ENCODE assay signal across 8 cellular contexts in the genomic region with DNA sequence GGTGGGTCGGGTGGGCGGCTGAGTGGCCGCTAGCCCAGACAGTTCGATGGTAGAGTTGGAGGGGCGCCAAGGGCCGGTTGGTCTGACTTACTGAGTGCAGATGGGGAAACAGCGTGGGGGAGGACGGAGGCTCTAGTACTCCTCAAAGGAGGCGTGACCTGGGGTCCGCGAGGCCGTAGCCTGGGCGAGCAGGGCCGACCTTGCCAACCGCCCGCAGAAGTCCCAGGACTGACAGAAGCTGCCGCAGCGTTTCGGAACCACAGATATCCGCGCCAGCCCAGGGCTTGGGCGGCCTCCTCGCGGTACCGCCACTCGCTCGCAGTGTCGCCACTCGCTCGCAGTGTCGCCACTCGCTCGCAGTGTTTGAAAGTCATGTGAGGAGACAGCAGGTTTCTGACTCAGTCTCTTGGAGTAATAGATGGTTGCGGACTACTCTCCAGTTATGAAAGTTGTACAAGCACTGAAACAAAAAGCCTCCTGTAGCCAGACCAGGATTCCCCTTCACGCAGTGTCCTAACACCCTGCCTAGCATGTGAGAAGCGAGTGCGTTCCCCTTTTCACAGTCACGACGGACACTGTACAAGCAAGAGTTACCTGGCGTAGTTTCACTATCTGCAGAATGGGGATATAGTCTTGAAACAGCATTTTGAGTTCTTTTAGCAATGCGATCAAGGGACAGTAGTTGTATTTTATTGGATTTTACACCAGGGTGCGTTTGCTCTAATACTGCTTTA. TPM values are rescaled to one million over a fixed set of nuclear protein-coding genes. Genes with fewer than 3 reads are reported as not detected.
DNase-seq lines count a peak whose midpoint lies in the region; ATAC-seq and TF ChIP-seq lines count a peak whose summit lies in the region.

No MANE protein-coding gene starts in this region.

- H3K4me2 ChIP-seq in BLaER1 treated with 17β-estradiol and CSF1 and Interleukin-3, amounts not matched to agents 10 nM and 100 nM, result peak overlapping the region; percentile 87 to 99 (median 93)
- peak overlapping the region; percentile 91 for H3K4me2 ChIP-seq in OCI-LY3 (ENCODE audit: low read length)
- H3K4me2 ChIP-seq in fibroblast of lung (ENCODE audit: extremely low read depth, insufficient read depth, low read length), result peak overlapping the region; percentile 76

- H3K9me3 Mint-ChIP-seq in activated T-cell treated with anti-CD3 and anti-CD28 coated beads, Interleukin-2, amount 50 U/mL, for 4 hours, result no peaks in the 10 kb centered on the region
- no peaks in the 10 kb centered on the region for H3K9me3 Mint-ChIP-seq in naive B cell

- peaks cover 0 to 6% (median 0%) of the 10 kb centered on the region in 11 experiments; a peak in 3 of 22 replicates for H4K20me1 ChIP-seq in BLaER1 treated with 17β-estradiol and CSF1 and Interleukin-3, amounts not matched to agents 10 nM and 100 nM
- H4K20me1 ChIP-seq in OCI-LY3 (ENCODE audit: insufficient read depth, low read length) (peaks cover 5% of the 10 kb centered on the region; the same call in 1 of the 2 replicates), fibroblast of lung (ENCODE audit: control insufficient read depth, extremely low read depth, insufficient read depth, low read length) (no peaks in the 10 kb centered on the region)

- H3K27ac Mint-ChIP-seq in naive B cell, result peak overlapping the region; percentile 32 to 94 (median 92)

- H3K36me3 ChIP-seq in BLaER1 treated with 17β-estradiol and CSF1 and Interleukin-3, amounts not matched to agents 10 nM and 100 nM, result no peaks in the 10 kb centered on the region
- no peaks in the 10 kb centered on the region for H3K36me3 ChIP-seq in OCI-LY3 (replicated peaks; ENCODE audit: low read depth, low read length)
- H3K36me3 ChIP-seq in fibroblast of lung (ENCODE audit: control insufficient read depth, insufficient read depth, low read length), result no peaks in the 10 kb centered on the region

- ATAC-seq in HG03432 (IDR thresholded peaks at IDR 0.05; ENCODE audit: unreplicated experiment) (peak; percentile 75), naive B cell (ENCODE audit: low read depth in 2 of 2) (peak; percentile 61 to 62)
- peak; percentile 80 to 84 for ATAC-seq in activated T-cell treated with anti-CD3 and anti-CD28 coated beads, Interleukin-2, amount 50 U/mL, for 4 hours

- peaks cover 27% of the 10 kb centered on the region for H3K27me3 Mint-ChIP-seq in activated T-cell treated with anti-CD3 and anti-CD28 coated beads, Interleukin-2, amount 50 U/mL, for 4 hours (ENCODE audit: low read depth)
- peaks cover 8 to 12% (median 12%) of the 10 kb centered on the region in 3 donors for H3K27me3 Mint-ChIP-seq in naive B cell

- DNase-seq in GM19240 (ENCODE audit: insufficient read length, low spot score) (peak; percentile 27), fibroblast of lung (ENCODE audit: low read depth in 2 of 2) (peak; percentile 49 to 50), naive B cell (peak; percentile 63)
- DNase-seq in activated T-cell treated with anti-CD3 and anti-CD28 coated beads, Interleukin-2, amount 50 U/mL, for 4 hours, result peak; percentile 25
- DNase-seq in stimulated activated naive CD4-positive, alpha-beta T cell (lab: John Stamatoyannopoulos, UW), result peak; percentile 31 to 84 (median 66)

- peak overlapping the region; percentile 61 to 77 (median 71) for H3K4me3 ChIP-seq in BLaER1 treated with 17β-estradiol and CSF1 and Interleukin-3, amounts not matched to agents 10 nM and 100 nM
- peak overlapping the region; percentile 87 for H3K4me3 ChIP-seq in OCI-LY3 (ENCODE audit: low read length)
- peak overlapping the region; percentile 65 to 87 (median 80) for H3K4me3 ChIP-seq in fibroblast of lung (replicated peaks in 1 of 4; ENCODE audit: control extremely low read depth in 1 of 4, insufficient read depth in 1 of 4, low read depth in 3 of 4, low read length in 4 of 4)

- peak overlapping the region; percentile 91 for H3K4me3 Mint-ChIP-seq in activated T-cell treated with anti-CD3 and anti-CD28 coated beads, Interleukin-2, amount 50 U/mL, for 4 hours
- H3K4me3 Mint-ChIP-seq in naive B cell, result peak overlapping the region; percentile 74 to 97 (median 88)

- H3K27me3 ChIP-seq in BLaER1 treated with 17β-estradiol and CSF1 and Interleukin-3, amounts not matched to agents 10 nM and 100 nM, result peaks cover 20 to 45% (median 39%) of the 10 kb centered on the region in 11 experiments
- peaks cover 11% of the 10 kb centered on the region for H3K27me3 ChIP-seq in OCI-LY3 (ENCODE audit: low read depth, low read length)
- H3K27me3 ChIP-seq in fibroblast of lung (ENCODE audit: control insufficient read depth, insufficient read depth, low read length), result peaks cover 9% of the 10 kb centered on the region

- TF ChIP-seq CTCF in OCI-LY3 (IDR thresholded peaks at IDR 0.05; ENCODE audit: low read depth, low read length), result no peak
- no peak for TF ChIP-seq CTCF in fibroblast of lung (conservative IDR thresholded peaks at IDR 0.05 in 1 of 2, IDR thresholded peaks at IDR 0.05 in 1 of 2; ENCODE audit: low read depth in 1 of 2, low read length in 2 of 2)

- H2AFZ ChIP-seq in OCI-LY3 (ENCODE audit: low read depth, low read length) (peak overlapping the region; percentile 71), fibroblast of lung (ENCODE audit: low read length) (peak overlapping the region; percentile 80)

- H3K4me1 Mint-ChIP-seq in activated T-cell treated with anti-CD3 and anti-CD28 coated beads, Interleukin-2, amount 50 U/mL, for 4 hours (ENCODE audit: low read depth), result peaks cover 36% of the 10 kb centered on the region
- peaks cover 18 to 31% (median 25%) of the 10 kb centered on the region in 3 donors for H3K4me1 Mint-ChIP-seq in naive B cell

- H3K4me1 ChIP-seq in BLaER1 treated with 17β-estradiol and CSF1 and Interleukin-3, amounts not matched to agents 10 nM and 100 nM, result peaks cover 19 to 25% (median 21%) of the 10 kb centered on the region in 10 experiments
- H3K4me1 ChIP-seq in OCI-LY3 (ENCODE audit: low read length) (peaks cover 15% of the 10 kb centered on the region), fibroblast of lung (ENCODE audit: control insufficient read depth, extremely low read depth, insufficient read depth, low read length) (peaks cover 4% of the 10 kb centered on the region)

- H3K9ac ChIP-seq in BLaER1 treated with 17β-estradiol and CSF1 and Interleukin-3, amounts not matched to agents 10 nM and 100 nM, result peak overlapping the region; percentile 62 to 79 (median 75)
- H3K9ac ChIP-seq in OCI-LY3 (ENCODE audit: low read length), result peak overlapping the region; percentile 69
- peak overlapping the region; percentile 73 for H3K9ac ChIP-seq in fibroblast of lung (ENCODE audit: insufficient read depth, low read length)

- H3K79me2 ChIP-seq in OCI-LY3 (ENCODE audit: low read length) (peaks cover 33% of the 10 kb centered on the region), fibroblast of lung (ENCODE audit: control insufficient read depth, insufficient read depth, low read length) (no peaks in the 10 kb centered on the region)

- no peaks in the 10 kb centered on the region for H3K9me3 ChIP-seq in BLaER1 treated with 17β-estradiol and CSF1 and Interleukin-3, amounts not matched to agents 10 nM and 100 nM (replicated peaks in 1 of 11)
- no peaks in the 10 kb centered on the region for H3K9me3 ChIP-seq in OCI-LY3 (ENCODE audit: insufficient read depth, low read length)
- no peaks in the 10 kb centered on the region for H3K9me3 ChIP-seq in fibroblast of lung (ENCODE audit: control insufficient read depth, insufficient read depth, low read depth, low read length)

- H3K36me3 Mint-ChIP-seq in activated T-cell treated with anti-CD3 and anti-CD28 coated beads, Interleukin-2, amount 50 U/mL, for 4 hours (ENCODE audit: insufficient read depth), result no peaks in the 10 kb centered on the region
- H3K36me3 Mint-ChIP-seq in naive B cell, result no peaks in the 10 kb centered on the region

- peak overlapping the region in 7 of 11 experiments; percentile 32 to 59 (median 51); a peak in 6 of 22 replicates for H3K27ac ChIP-seq in BLaER1 treated with 17β-estradiol and CSF1 and Interleukin-3, amounts not matched to agents 10 nM and 100 nM
- H3K27ac ChIP-seq in OCI-LY3 (ENCODE audit: low read length) (no peak overlapping the region), fibroblast of lung (ENCODE audit: insufficient read depth, low read length) (peak overlapping the region; percentile 39)

RNA-seq across cellular contexts. Expression of a gene that starts 0.7 kb away (rescaled TPM):
- total RNA-seq in activated T-cell treated with anti-CD3 and anti-CD28 coated beads, Interleukin-2, amount 50 U/mL, for 4 hours, result 10 to 100 TPM; 22.2 to 25.7 (median 22.7) TPM
- 18.0 and 21.3 TPM in 2 replicates for total RNA-seq in fibroblast of lung
- 6.9 and 11.6 TPM in 2 replicates for polyA plus RNA-seq in fibroblast of lung
- 3.8 and 5.9 TPM in 2 replicates for polyA plus RNA-seq in fibroblast of lung (2012)
- 4.3 TPM in 1 of 2 replicates, not detected in the other for polyA minus RNA-seq in fibroblast of lung (ENCODE audit: low replicate concordance)
- 10 to 100 TPM; 30.7 to 71.1 (median 43.2) TPM for polyA plus RNA-seq in naive B cell (ENCODE audit: low read depth in 6 of 6)

RNA-seq across cellular contexts. Expression of a gene that starts 32.8 kb away (rescaled TPM):
- under 1 TPM in 2 of 3 donors, not detected in 1; 0.38 to 0.54 TPM for total RNA-seq in activated T-cell treated with anti-CD3 and anti-CD28 coated beads, Interleukin-2, amount 50 U/mL, for 4 hours
- total RNA-seq in fibroblast of lung, result 0.17 TPM in 1 of 2 replicates, not detected in the other
- polyA plus RNA-seq in fibroblast of lung, result 0.11 TPM in 1 of 2 replicates, not detected in the other
- polyA plus RNA-seq in fibroblast of lung (2012), result not detected in 2 replicates
- polyA minus RNA-seq in fibroblast of lung (ENCODE audit: low replicate concordance), result not detected in 2 replicates
- polyA plus RNA-seq in naive B cell (ENCODE audit: low read depth in 6 of 6), result 1 to 10 TPM; 1.4 to 5.3 (median 2.5) TPM
